Comparison of ENCODE assay signal across 1 cellular context in genomic region chr7:55641273-55641691, GRCh38.
TF ChIP-seq lines count a peak whose summit lies in the region.

No MANE protein-coding gene starts in this region.

TF ChIP-seq in GM12878, 131 proteins besides CTCF, POLR2A, EP300 and RAD21 (continued from another document and continues in another):
- no peak for TF ChIP-seq ZBTB40 (IDR thresholded peaks at IDR 0.05; ENCODE audit: borderline replicate concordance)
- no peak for TF ChIP-seq HCFC1 (IDR thresholded peaks at IDR 0.05; ENCODE audit: low read length)
- no peak for TF ChIP-seq EGR1 (IDR thresholded peaks at IDR 0.05; ENCODE audit: borderline replicate concordance in 1 of 2, low read depth in 2 of 2, low read length in 2 of 2)
- no peak for TF ChIP-seq FOXM1 (IDR thresholded peaks at IDR 0.05; ENCODE audit: low read depth, low read length)
- TF ChIP-seq IRF4 (IDR thresholded peaks at IDR 0.05; ENCODE audit: low read depth, low read length) = 0 out of 2 replicates have a peak, but pooled peaks have one; percentile 30
- no peak for TF ChIP-seq IRF3 (IDR thresholded peaks at IDR 0.05)
- TF ChIP-seq IKZF2 (IDR thresholded peaks at IDR 0.05) = peak; percentile 47 to 61
- no peak for TF ChIP-seq ZBED1 (IDR thresholded peaks at IDR 0.05; ENCODE audit: borderline replicate concordance)
- TF ChIP-seq POU2F2 (IDR thresholded peaks at IDR 0.05; ENCODE audit: borderline replicate concordance, low read depth, low read length) = no peak
- TF ChIP-seq FOXK2 (IDR thresholded peaks at IDR 0.05) = no peak
- TF ChIP-seq CBX3 (IDR thresholded peaks at IDR 0.05; ENCODE audit: borderline replicate concordance, low read depth) = no peak
- TF ChIP-seq POLR2AphosphoS5 (IDR thresholded peaks at IDR 0.05; ENCODE audit: low read length) = no peak
- TF ChIP-seq E4F1 (IDR thresholded peaks at IDR 0.05; ENCODE audit: borderline replicate concordance, partially characterized antibody) = no peak
- no peak for TF ChIP-seq BCL3 (IDR thresholded peaks at IDR 0.05; ENCODE audit: borderline replicate concordance, insufficient read depth, low read depth, low read length, poor library complexity, severe bottlenecking)
- TF ChIP-seq MAX (IDR thresholded peaks at IDR 0.05; ENCODE audit: low read depth, low read length) = no peak
- TF ChIP-seq MLLT1 (IDR thresholded peaks at IDR 0.05) = no peak
- peak; percentile 49; the same call in 1 of the 2 replicates for TF ChIP-seq IKZF1 (conservative IDR thresholded peaks at IDR 0.05)
- TF ChIP-seq JUND (IDR thresholded peaks at IDR 0.05; ENCODE audit: low read depth, low read length) = no peak
- no peak for TF ChIP-seq NFIC (IDR thresholded peaks at IDR 0.05; ENCODE audit: low read depth, low read length)
- TF ChIP-seq ZSCAN29 (IDR thresholded peaks at IDR 0.05) = no peak
- no peak for TF ChIP-seq RCOR1 (conservative IDR thresholded peaks at IDR 0.05; ENCODE audit: low read depth, low read length)
- no peak for TF ChIP-seq IRF5 (IDR thresholded peaks at IDR 0.05; ENCODE audit: borderline replicate concordance)
- no peak for TF ChIP-seq RELB (IDR thresholded peaks at IDR 0.05; ENCODE audit: low read depth)
- TF ChIP-seq NFXL1 (IDR thresholded peaks at IDR 0.05; ENCODE audit: borderline replicate concordance) = no peak
- TF ChIP-seq HDGF (IDR thresholded peaks at IDR 0.05) = no peak
- no peak for TF ChIP-seq PBX3 (IDR thresholded peaks at IDR 0.05; ENCODE audit: insufficient replicate concordance, low read depth, low read length)
- no peak for TF ChIP-seq ZBTB11 (CRISPR knock-in tag; IDR thresholded peaks at IDR 0.05)
- 0 out of 2 replicates have a peak, but pooled peaks have one; percentile 41 for TF ChIP-seq EED (IDR thresholded peaks at IDR 0.05; ENCODE audit: low read depth)
- TF ChIP-seq ZNF24 (IDR thresholded peaks at IDR 0.05) = peak; percentile 36; the same call in 1 of the 2 replicates
- no peak for TF ChIP-seq MEF2B (IDR thresholded peaks at IDR 0.05; ENCODE audit: partially characterized antibody, poor library complexity, severe bottlenecking)
- TF ChIP-seq GATAD2B (conservative IDR thresholded peaks at IDR 0.05; ENCODE audit: low read depth) = no peak
- no peak for TF ChIP-seq NKRF (conservative IDR thresholded peaks at IDR 0.05)
- TF ChIP-seq ELK1 (IDR thresholded peaks at IDR 0.05; ENCODE audit: low read depth, low read length) = no peak
- TF ChIP-seq ESRRA (IDR thresholded peaks at IDR 0.05; ENCODE audit: low read length) = no peak
- TF ChIP-seq BRCA1 (IDR thresholded peaks at IDR 0.05; ENCODE audit: low read depth, low read length) = no peak
